In genomic region chr9:133356391-133357091, GRCh38 we compare ENCODE assay signal across 8 cellular contexts. TPM values are rescaled to one million over a fixed set of nuclear protein-coding genes. Genes with fewer than 3 reads are reported as not detected.
A peak's percentile ranks its signal among the peaks of the same experiment; 100 is the strongest.
DNase-seq lines count a peak whose midpoint lies in the region; ATAC-seq and TF ChIP-seq lines count a peak whose summit lies in the region.

SURF1 (minus strand) TSS chr9:133356487; CDS start chr9:133356453, 34 bp downstream.
SURF2 (plus strand) TSS chr9:133356550; CDS start chr9:133356593, 43 bp downstream.

- POLR2A ChIA-PET in activated CD8-positive, alpha-beta T cell treated with anti-CD3 and anti-CD28 coated beads for 36 hours (lab: Charles Lee) = interaction anchor here (1.1 to 28.8 kb wide), 5 partner anchors 5 to 48 kb away, joined by 3 to 872 read pairs (median 4); partner anchors contain the start of genes MED22, RPL7A, STKLD1 and SURF1

- H3K27ac Mint-ChIP-seq in activated CD8-positive, alpha-beta T cell treated with anti-CD3 and anti-CD28 coated beads for 36 hours = peak within 1 kb of the TSS; percentile 87

- H3K27me3 Mint-ChIP-seq in activated CD8-positive, alpha-beta T cell treated with anti-CD3 and anti-CD28 coated beads for 36 hours = no peaks in the 10 kb centered on the region

- H3K4me1 Mint-ChIP-seq in activated CD8-positive, alpha-beta T cell treated with anti-CD3 and anti-CD28 coated beads for 36 hours (ENCODE audit: low read depth) = peaks cover 63% of the 10 kb centered on the region

- no peaks in the 10 kb centered on the region for H3K9me3 Mint-ChIP-seq in activated CD8-positive, alpha-beta T cell treated with anti-CD3 and anti-CD28 coated beads for 36 hours

- peak; percentile 65 for ATAC-seq in HG03159 (IDR thresholded peaks at IDR 0.05; ENCODE audit: unreplicated experiment)
- ATAC-seq in activated CD8-positive, alpha-beta T cell treated with anti-CD3 and anti-CD28 coated beads for 36 hours = peak; percentile 86

- TF ChIP-seq CTCF in activated CD8-positive, alpha-beta T cell treated with anti-CD3 and anti-CD28 coated beads for 36 hours (IDR thresholded peaks at IDR 0.05) = peak; percentile 19

- CTCF ChIA-PET in activated CD8-positive, alpha-beta T cell treated with anti-CD3 and anti-CD28 coated beads for 36 hours (lab: Charles Lee) = interaction anchor here (0.7 to 4.8 kb wide), 9 partner anchors 8 to 48 kb away, joined by 3 to 38 read pairs (median 4); partner anchors contain the start of genes MED22, RPL7A and STKLD1

- DNase-seq in SIG-M5 treated with dmso at 0.1 percent for 504 hours (lab: John Stamatoyannopoulos, UW; ENCODE audit: unreplicated experiment) = peak; percentile 73
- no peak for DNase-seq in SIG-M5 (lab: John Stamatoyannopoulos, UW)
- peak; percentile 53 for DNase-seq in NCI-H748 treated with DMSO at 0.1 percent for 48 hours (lab: John Stamatoyannopoulos, UW)
- DNase-seq in activated CD8-positive, alpha-beta T cell treated with anti-CD3 and anti-CD28 coated beads for 36 hours = peak; percentile 95
- DNase-seq in effector CD4-positive, alpha-beta T cell = peak; percentile 87
- DNase-seq in medulla oblongata (ENCODE audit: extremely low spot score) = peak; percentile 85
- DNase-seq in stimulated activated CD4-positive, alpha-beta T cell treated with anti-CD3 and anti-CD28 coated beads, TNF-alpha, amount 100 ng/mL, for 4 hours (ENCODE audit: low read depth in 3 of 3) = peak; percentile 80 to 85 (median 83)

- H3K4me3 Mint-ChIP-seq in activated CD8-positive, alpha-beta T cell treated with anti-CD3 and anti-CD28 coated beads for 36 hours = peak within 1 kb of the TSS; percentile 90

- intact Hi-C loops in activated CD8-positive, alpha-beta T cell treated with anti-CD3 and anti-CD28 coated beads for 36 hours (cut with micrococcal nuclease) = no loop called here

- peaks cover 31% of the 10 kb centered on the region for H3K36me3 Mint-ChIP-seq in activated CD8-positive, alpha-beta T cell treated with anti-CD3 and anti-CD28 coated beads for 36 hours (ENCODE audit: low read depth)

RNA-seq across cellular contexts. Expression of gene SURF1, which starts in this region (rescaled TPM):
- total RNA-seq in activated CD8-positive, alpha-beta T cell treated with anti-CD3 and anti-CD28 coated beads for 36 hours = 10 to 100 TPM; 22.1 to 25.3 TPM

RNA-seq across cellular contexts. Expression of gene SURF2, which starts in this region (rescaled TPM):
- 10 to 100 TPM; 14.6 to 21.5 TPM for total RNA-seq in activated CD8-positive, alpha-beta T cell treated with anti-CD3 and anti-CD28 coated beads for 36 hours
